Comparison of ENCODE assay signal across 8 cellular contexts in the genomic region with DNA sequence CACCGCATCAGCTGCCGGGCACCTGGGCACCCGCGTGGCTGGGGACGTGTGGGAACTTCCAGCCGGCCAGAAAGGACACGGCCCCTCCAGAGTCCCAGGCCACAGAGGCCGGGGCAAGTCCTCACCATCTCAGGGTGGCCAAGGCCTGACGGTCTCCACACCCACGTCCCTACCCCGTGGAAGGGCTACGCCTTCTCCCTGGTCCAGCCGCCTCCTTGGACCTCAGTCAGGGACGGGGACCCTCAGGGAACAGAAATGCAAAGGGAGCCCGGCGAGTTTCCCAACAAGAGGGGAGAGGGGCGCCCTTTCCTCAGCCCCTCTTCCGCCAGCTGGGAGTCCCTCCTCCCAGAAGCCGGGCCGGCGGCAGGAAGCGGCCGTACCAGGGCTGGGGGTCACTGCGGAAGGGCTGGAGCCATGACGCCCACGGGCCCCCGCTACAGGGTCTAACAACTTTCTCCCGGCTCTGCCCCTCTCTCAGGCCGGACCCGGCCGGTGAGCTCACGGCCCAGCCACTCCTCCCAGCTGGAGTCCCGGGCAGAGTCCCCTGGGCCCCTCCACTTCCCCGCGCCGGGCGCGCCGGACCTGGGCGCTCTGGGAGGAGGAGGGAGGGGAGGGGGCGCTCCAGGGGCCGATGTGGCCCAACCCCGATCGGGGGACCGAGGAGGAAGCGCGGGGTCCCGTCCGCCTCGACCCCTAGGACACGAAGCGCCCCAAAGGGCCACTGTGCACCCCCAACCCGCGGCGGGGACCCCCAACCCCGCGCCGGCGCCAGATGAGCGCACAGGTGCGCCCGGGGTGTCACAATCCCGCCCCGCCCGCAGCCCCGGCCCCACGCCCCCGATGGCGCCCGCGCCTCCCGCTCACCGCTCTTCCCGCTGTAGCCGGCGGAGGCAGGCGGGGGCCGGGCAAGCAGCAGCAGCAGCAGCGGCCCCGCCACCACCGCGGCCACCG. TPM values are rescaled to one million over a fixed set of nuclear protein-coding genes. Genes with fewer than 3 reads are reported as not detected.
DNase-seq lines count a peak whose midpoint lies in the region; ATAC-seq, FAIRE-seq and TF ChIP-seq lines count a peak whose summit lies in the region.

No MANE protein-coding gene starts in this region.

- H3K4me2 ChIP-seq in OCI-LY7 (ENCODE audit: low read length) = peak overlapping the region; percentile 82

- H3K4me1 ChIP-seq in OCI-LY7 (ENCODE audit: insufficient read depth, low read length, poor library complexity, severe bottlenecking) (peaks cover 13% of the 10 kb centered on the region), upper lobe of right lung (peaks cover 29% of the 10 kb centered on the region)

- H3K36me3 ChIP-seq in OCI-LY7 (ENCODE audit: insufficient read depth, low read length) (peaks cover 11% of the 10 kb centered on the region; the same call in 1 of the 2 replicates), upper lobe of right lung (peaks cover 14% of the 10 kb centered on the region)

- ATAC-seq in GM21737 (IDR thresholded peaks at IDR 0.05; ENCODE audit: unreplicated experiment) = peak; percentile 17
- ATAC-seq in memory B cell (ENCODE audit: low read depth) = peak; percentile 26
- peak; percentile 21 for ATAC-seq in upper lobe of right lung

- peak overlapping the region; percentile 74 for H3K4me3 ChIP-seq in OCI-LY7 (ENCODE audit: low read depth, low read length, poor library complexity, severe bottlenecking)
- H3K4me3 ChIP-seq in upper lobe of right lung = peak overlapping the region; percentile 93

- no peaks in the 10 kb centered on the region for H3K79me2 ChIP-seq in OCI-LY7 (ENCODE audit: insufficient read depth, low read depth, low read length)

- no peaks in the 10 kb centered on the region for H3K36me3 Mint-ChIP-seq in memory B cell

- peak; percentile 36 for DNase-seq in ELR (ENCODE audit: low read depth)
- DNase-seq in OCI-LY7 (ENCODE audit: low spot score) = no peak
- DNase-seq in memory B cell (ENCODE audit: low spot score in 2 of 2) = no peak
- peak; percentile 80 for DNase-seq in upper lobe of right lung
- DNase-seq in RCC 7860 (ENCODE audit: low spot score) = no peak
- no peak for DNase-seq in SKM-1 (lab: John Stamatoyannopoulos, UW; ENCODE audit: unreplicated experiment)

- TF ChIP-seq CTCF in OCI-LY7 (conservative IDR thresholded peaks at IDR 0.05; ENCODE audit: low read length) = no peak
- TF ChIP-seq CTCF in upper lobe of right lung (IDR thresholded peaks at IDR 0.05) = no peak

- peaks cover 13% of the 10 kb centered on the region for H3K4me1 Mint-ChIP-seq in memory B cell

- no peaks in the 10 kb centered on the region for H3K27me3 ChIP-seq in upper lobe of right lung

- CTCF ChIA-PET in OCI-LY7 (lab: Charles Lee; ENCODE audit: unreplicated experiment) = no interaction called here

- H4K20me1 ChIP-seq in OCI-LY7 (ENCODE audit: insufficient read depth, low read length) = no peaks in the 10 kb centered on the region

- no peaks in the 10 kb centered on the region for H3K27me3 Mint-ChIP-seq in memory B cell

- no TSS peak for BruUV-seq in OCI-LY7 (replicated peaks; lab: Mats Ljungman, UMichigan)

- peak overlapping the region; percentile 64 for H3K4me3 Mint-ChIP-seq in memory B cell

- no peaks in the 10 kb centered on the region for H3K9me2 ChIP-seq in OCI-LY7 (ENCODE audit: insufficient read depth, low read length)

- no peaks in the 10 kb centered on the region for H3K9me3 ChIP-seq in OCI-LY7 (ENCODE audit: low read length)
- no peaks in the 10 kb centered on the region for H3K9me3 ChIP-seq in upper lobe of right lung

- intact Hi-C loops in OCI-LY7 (cut with micrococcal nuclease; ENCODE audit: unreplicated experiment) (loop anchor here (5.0 kb wide), 1 partner anchor 186 kb away; a partner anchor contains a TSS), upper lobe of right lung (cut with DNase I) (no loop called here)

- H3K9me3 Mint-ChIP-seq in memory B cell = no peaks in the 10 kb centered on the region

- no peak overlapping the region for H3K27ac Mint-ChIP-seq in memory B cell

- POLR2A ChIA-PET in OCI-LY7 (lab: Charles Lee) = interaction anchor here (0.6 to 2.2 kb wide), 2 partner anchors 10 to 19 kb away, joined by 3 to 10 read pairs; a partner anchor contains a TSS

- no peak overlapping the region for H3K27ac ChIP-seq in OCI-LY7 (ENCODE audit: low read depth, low read length, poor library complexity, severe bottlenecking)
- peak overlapping the region; percentile 54 for H3K27ac ChIP-seq in cingulate gyrus (ENCODE audit: low read depth, low read length)
- peak overlapping the region; percentile 66 for H3K27ac ChIP-seq in upper lobe of right lung

- no peak overlapping the region for H2AFZ ChIP-seq in OCI-LY7 (ENCODE audit: low read length)

- no peak for FAIRE-seq in RCC 7860 (lab: Jason Lieb, UNC)

RNA-seq across cellular contexts. Expression of a gene that starts 0.7 kb away (rescaled TPM):
- 40.1 and 50.6 TPM in 2 replicates for total RNA-seq in OCI-LY7 (2014; rRNA removed; shearing (Covaris generic))
- 34.3 and 41.2 TPM in 2 replicates for total RNA-seq in OCI-LY7 (2022)
- 65.2 TPM for total RNA-seq in upper lobe of right lung

RNA-seq across cellular contexts. Expression of a gene that starts 10.8 kb away (rescaled TPM):
- 113 and 134 TPM in 2 replicates for total RNA-seq in OCI-LY7 (2014; rRNA removed; shearing (Covaris generic))
- total RNA-seq in OCI-LY7 (2022) (78.1 and 84.6 TPM in 2 replicates), upper lobe of right lung (39.0 TPM)

RNA-seq across cellular contexts. Expression of a gene that starts 15.9 kb away (rescaled TPM):
- total RNA-seq in OCI-LY7 (2014; rRNA removed; shearing (Covaris generic)) = 25.0 and 28.3 TPM in 2 replicates
- 24.3 and 25.0 TPM in 2 replicates for total RNA-seq in OCI-LY7 (2022)
- 45.6 TPM for total RNA-seq in upper lobe of right lung

RNA-seq across cellular contexts. Expression of a gene that starts 20.6 kb away (rescaled TPM):
- 7.5 and 8.0 TPM in 2 replicates for total RNA-seq in OCI-LY7 (2014; rRNA removed; shearing (Covaris generic))
- total RNA-seq in OCI-LY7 (2022) (14.4 and 15.9 TPM in 2 replicates), upper lobe of right lung (14.2 TPM)

RNA-seq across cellular contexts. Expression of a gene that starts 28.6 kb away (rescaled TPM):
- 30.3 and 30.6 TPM in 2 replicates for total RNA-seq in OCI-LY7 (2014; rRNA removed; shearing (Covaris generic))
- total RNA-seq in OCI-LY7 (2022) (29.0 and 29.8 TPM in 2 replicates), upper lobe of right lung (28.9 TPM)

Comparison
In these comparisons a context has a peak if more than half of its experiments do, and no peak if none do; other contexts are left out.
1. DNase-seq: peak in ELR (single experiment) and upper lobe of right lung (single experiment); none in OCI-LY7 (single experiment), memory B cell (0 of 2), RCC 7860 (single experiment) and SKM-1 (single experiment).
2. Peak in every context shown above with its lines, with median percentiles within 50 percentile points of each other: ATAC-seq.